In the genomic region with DNA sequence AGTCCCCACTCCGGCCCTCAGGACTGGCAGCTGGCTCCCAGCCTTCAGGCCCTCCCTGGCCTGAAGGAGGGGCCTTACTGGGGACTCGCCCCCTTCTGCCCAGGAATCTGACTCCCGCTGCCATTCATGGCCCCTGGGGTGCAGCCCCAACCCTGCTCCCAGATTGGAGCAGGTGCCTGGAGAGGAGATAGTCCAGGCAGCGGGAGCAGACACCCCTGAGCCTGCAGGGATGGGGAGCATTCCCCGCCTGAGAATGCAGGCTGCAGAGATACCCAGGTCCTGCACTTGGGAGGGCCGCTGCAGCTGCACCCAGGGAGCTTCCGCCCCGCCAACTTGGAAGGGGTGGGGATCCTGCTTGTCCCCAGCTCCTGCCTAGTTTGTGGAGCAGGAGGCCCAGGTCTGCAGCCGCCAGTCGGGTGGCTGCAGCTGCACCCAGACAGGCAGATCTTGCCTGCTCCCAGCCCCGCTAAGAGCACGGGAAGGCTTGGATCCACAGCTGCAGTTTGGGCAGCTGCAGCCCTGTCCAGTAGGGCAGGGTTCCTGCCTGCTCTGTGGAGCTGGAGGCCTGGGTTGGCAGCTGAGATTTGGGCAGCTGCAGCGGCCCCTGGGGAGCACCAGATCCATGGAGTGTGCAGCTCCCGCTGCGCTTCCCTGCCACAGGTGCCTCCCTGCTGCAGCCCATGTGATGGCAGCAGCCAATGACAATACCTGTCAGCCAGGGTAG, we compare ENCODE assay signal across 9 cellular contexts. TPM values are rescaled to one million over a fixed set of nuclear protein-coding genes. Genes with fewer than 3 reads are reported as not detected.
A peak's percentile ranks its signal among the peaks of the same experiment; 100 is the strongest.
DNase-seq lines count a peak whose midpoint lies in the region; ATAC-seq, FAIRE-seq and TF ChIP-seq lines count a peak whose summit lies in the region.
"Had no signal": no experiment of that assay in that cellular context is flagged by ENCODE, and none has a peak within 500 bp of the region (broad histone marks: within the 10 kb centered on the region; RNA-seq: fewer than 3 reads in every experiment).

No MANE protein-coding gene starts in this region.

- peak; percentile 47 for ATAC-seq in foreskin keratinocyte
- no peak for ATAC-seq in HG02870 (IDR thresholded peaks at IDR 0.05; ENCODE audit: unreplicated experiment)

- TF ChIP-seq CTCF in BE2C (IDR thresholded peaks at IDR 0.05; ENCODE audit: low read depth, low read length): no peak
- no peak for TF ChIP-seq CTCF in foreskin keratinocyte (conservative IDR thresholded peaks at IDR 0.05)
- no peak for TF ChIP-seq CTCF in GM20000 (IDR thresholded peaks at IDR 0.05; ENCODE audit: extremely low read depth, missing control alignments)

- no peaks in the 10 kb centered on the region for H3K9me3 ChIP-seq in BE2C
- no peaks in the 10 kb centered on the region for H3K9me3 ChIP-seq in small intestine (ENCODE audit: control insufficient read depth, low read depth)

- no peaks in the 10 kb centered on the region for H3K27me3 ChIP-seq in BE2C
- H3K27me3 ChIP-seq in foreskin keratinocyte: peaks cover 20% of the 10 kb centered on the region
- H3K27me3 ChIP-seq in small intestine (ENCODE audit: control insufficient read depth in 2 of 2, insufficient read depth in 2 of 2, low read length in 2 of 2): no peaks in the 10 kb centered on the region

- 18 to 43% (median 34%) methylated on average over 15 of the region's 15 CpGs for WGBS in small intestine, 3 donors

- H3K4me1 ChIP-seq in BE2C: peaks cover 7% of the 10 kb centered on the region
- peaks cover 3% of the 10 kb centered on the region for H3K4me1 ChIP-seq in foreskin keratinocyte
- H3K4me1 ChIP-seq in small intestine (ENCODE audit: control insufficient read depth in 2 of 2, insufficient read depth in 1 of 2, low read depth in 1 of 2, low read length in 1 of 2): no peaks in the 10 kb centered on the region

- H3K4me3 ChIP-seq in BE2C (ENCODE audit: low read depth, low read length): peak overlapping the region; percentile 41
- H3K4me3 ChIP-seq in small intestine (ENCODE audit: low read depth in 1 of 2, low read length in 2 of 2): no peak overlapping the region

- H3K27ac ChIP-seq in foreskin keratinocyte (no peak overlapping the region), small intestine (ENCODE audit: low read depth in 1 of 2, low read length in 1 of 2) (no peak overlapping the region)

- H3K36me3 ChIP-seq in BE2C: no peaks in the 10 kb centered on the region; the same call in 1 of the 2 replicates
- no peaks in the 10 kb centered on the region for H3K36me3 ChIP-seq in small intestine (ENCODE audit: control insufficient read depth in 2 of 2, insufficient read depth in 2 of 2, low read length in 2 of 2)

- DNase-seq in BE2C: peak; percentile 70
- DNase-seq in COR-L47 (lab: John Stamatoyannopoulos, UW): peak; percentile 76
- peak; percentile 80 for DNase-seq in NCI-H69 (lab: John Stamatoyannopoulos, UW)
- DNase-seq in foreskin keratinocyte: no peak
- DNase-seq in small intestine: no peak
- DNase-seq in GM20000 (ENCODE audit: low spot score): no peak
- DNase-seq in SW 1271 (lab: John Stamatoyannopoulos, UW): no peak

- FAIRE-seq in small intestine (lab: Jason Lieb, UNC): no peak

RNA-seq across cellular contexts. Expression of gene GTSF1L, which starts 5.2 kb away (rescaled TPM):
- polyA plus RNA-seq in BE2C (2012; ENCODE audit: insufficient read depth, insufficient read length, low read depth): not detected
- total RNA-seq in foreskin keratinocyte: not detected in 2 replicates
- not detected in 2 replicates for polyA plus RNA-seq in foreskin keratinocyte
- polyA plus RNA-seq in small intestine: not detected
- total RNA-seq: neural crest cell had no signal

RNA-seq across cellular contexts. Expression of gene MYBL2, which starts 54.7 kb away (rescaled TPM):
- polyA plus RNA-seq in BE2C (2012; ENCODE audit: insufficient read depth, insufficient read length, low read depth): 21.0 TPM
- 46.7 and 66.7 TPM in 2 replicates for total RNA-seq in foreskin keratinocyte
- polyA plus RNA-seq in foreskin keratinocyte (60.5 and 74.9 TPM in 2 replicates), small intestine (10 to 100 TPM in 1 of 3 donors, 1 to 10 TPM in 2; 1.9 to 36.9 (median 2.5) TPM)

Comparison
In these comparisons a context has a peak if more than half of its experiments do, and no peak if none do; other contexts are left out.
1. DNase-seq: peak in BE2C (single experiment), COR-L47 (single experiment) and NCI-H69 (single experiment); none in foreskin keratinocyte (0 of 2), small intestine (single experiment), GM20000 (single experiment) and SW 1271 (0 of 2).